Comparison of ENCODE assay signal across 8 cellular contexts in the genomic region with DNA sequence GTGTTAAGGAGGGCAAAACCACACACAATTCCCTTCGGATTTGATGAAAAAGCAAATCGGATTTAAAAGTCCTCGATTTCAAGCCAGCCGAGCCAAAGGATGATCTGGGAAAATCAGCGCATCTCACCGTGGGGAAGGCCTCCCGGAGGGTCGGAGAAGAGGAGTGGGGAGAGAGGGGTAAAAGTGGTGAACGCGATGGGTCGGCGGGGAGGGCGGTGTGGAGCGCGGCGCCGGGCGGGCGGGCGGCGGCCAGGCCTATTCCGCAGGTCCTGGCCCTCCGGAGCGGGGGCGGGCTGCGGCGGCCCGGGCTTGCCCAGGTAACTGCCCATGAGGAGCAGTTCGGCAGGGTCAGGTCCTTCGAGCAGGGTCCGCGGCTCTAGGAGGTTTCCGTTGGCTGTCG. TPM values are rescaled to one million over a fixed set of nuclear protein-coding genes. Genes with fewer than 3 reads are reported as not detected.
A peak's percentile ranks its signal among the peaks of the same experiment; 100 is the strongest.
DNase-seq lines count a peak whose midpoint lies in the region; ATAC-seq and TF ChIP-seq lines count a peak whose summit lies in the region.
"Not testable (repeated sequence)": the region's sequence is repeated elsewhere in the genome, so short reads cannot be mapped to it uniquely, and the experiment has no call there.

No MANE protein-coding gene starts in this region.

- not testable (repeated sequence) for H3K36me3 ChIP-seq in Karpas-422 (ENCODE audit: insufficient read depth, low read length); tibial artery
- peaks cover 0 to 13% (median 3%) of the 10 kb centered on the region in 9 donors for H3K36me3 ChIP-seq in heart left ventricle

- not testable (repeated sequence) for H3K4me1 ChIP-seq in Karpas-422 (ENCODE audit: low read length); heart left ventricle; tibial artery

- peak overlapping the region; percentile 63 for H3K4me2 ChIP-seq in Karpas-422 (ENCODE audit: low read depth, low read length, poor library complexity, severe bottlenecking)

- H3K36me3 Mint-ChIP-seq in brain (peaks cover 12% of the 10 kb centered on the region), nephron progenitor cell (ENCODE audit: low read depth) (peaks cover 13% of the 10 kb centered on the region)

- H4K20me1 ChIP-seq in Karpas-422 (ENCODE audit: insufficient read depth, low read depth, low read length): not testable (repeated sequence)

- not testable (repeated sequence) for H2AFZ ChIP-seq in Karpas-422 (ENCODE audit: low read length)

- not testable (repeated sequence) for H3K79me2 ChIP-seq in Karpas-422 (ENCODE audit: low read length)

- peak overlapping the region; percentile 69 for H3K9ac ChIP-seq in Karpas-422 (ENCODE audit: low read length)

- TF ChIP-seq CTCF in WI38 (IDR thresholded peaks at IDR 0.05; ENCODE audit: low read depth, low read length); brain (conservative IDR thresholded peaks at IDR 0.05); heart left ventricle (IDR thresholded peaks at IDR 0.05); nephron progenitor cell (IDR thresholded peaks at IDR 0.05); tibial artery (IDR thresholded peaks at IDR 0.05): not testable (repeated sequence)

- H3K27ac ChIP-seq in Karpas-422 (ENCODE audit: low read length): not testable (repeated sequence)
- H3K27ac ChIP-seq in heart left ventricle (peak overlapping the region in 9 of 12 donors; percentile 29 to 90 (median 83)), tibial artery (peak overlapping the region; percentile 79 to 86)

- not testable (repeated sequence) for H3K9me3 Mint-ChIP-seq in brain, nephron progenitor cell

- H3K4me3 Mint-ChIP-seq in brain (peak overlapping the region; percentile 89 to 96 (median 91)), nephron progenitor cell (peak overlapping the region; percentile 95)

- H3K27me3 Mint-ChIP-seq in brain; nephron progenitor cell (ENCODE audit: low read depth, poor library complexity): not testable (repeated sequence)

- peak overlapping the region; percentile 91 to 97 (median 94) for H3K27ac Mint-ChIP-seq in brain
- H3K27ac Mint-ChIP-seq in nephron progenitor cell: peak overlapping the region; percentile 94

- not testable (repeated sequence) for H3K9me2 ChIP-seq in Karpas-422 (replicated peaks; ENCODE audit: insufficient read depth, low read length)

- 0 to 3% (median 1%) methylated on average over 10 to 25 of the region's 34 CpGs for WGBS in heart left ventricle, 4 donors

- not testable (repeated sequence) for TF ChIP-seq POLR2A in heart left ventricle (IDR thresholded peaks at IDR 0.05)

- DNase-seq in Karpas-422: peak; percentile 43
- not testable (repeated sequence) for DNase-seq in heart left ventricle, tibial artery
- DNase-seq in nephron progenitor cell: peak; percentile 46

- not testable (repeated sequence) for H3K4me1 Mint-ChIP-seq in brain, nephron progenitor cell

- H3K9me3 ChIP-seq in Karpas-422 (ENCODE audit: low read length); heart left ventricle; tibial artery: not testable (repeated sequence)

- H3K4me3 ChIP-seq in Karpas-422 (ENCODE audit: low read length): peak overlapping the region; percentile 65
- peak overlapping the region; percentile 62 for H3K4me3 ChIP-seq in WI38 (ENCODE audit: low read depth, low read length)
- H3K4me3 ChIP-seq in heart left ventricle: peak overlapping the region in 11 of 12 donors; percentile 40 to 78 (median 60)
- H3K4me3 ChIP-seq in tibial artery: peak overlapping the region; percentile 57 to 66

- intact Hi-C loops in heart left ventricle (cut with DNase I); tibial artery (cut with DNase I; ENCODE audit: low total_unique reads): not testable (repeated sequence)

- H3K27me3 ChIP-seq in Karpas-422 (ENCODE audit: low read length); heart left ventricle; tibial artery: not testable (repeated sequence)

- ATAC-seq in GM18498 (IDR thresholded peaks at IDR 0.05; ENCODE audit: unreplicated experiment) (peak; percentile 45), HG02642 (IDR thresholded peaks at IDR 0.05; ENCODE audit: poor library complexity, unreplicated experiment) (peak; percentile 53), heart left ventricle (peak in 3 of 4 donors; percentile 60 to 72 (median 62))

RNA-seq across cellular contexts. Expression of a gene that starts 0.5 kb away (rescaled TPM):
- total RNA-seq in Karpas-422 (2014; rRNA removed; shearing (Covaris generic); ENCODE audit: low replicate concordance): 1.4 and 3.0 TPM in 2 replicates
- polyA plus RNA-seq in brain (ENCODE audit: insufficient read depth, low read depth, low replicate concordance): 57.2 TPM
- total RNA-seq in heart left ventricle: 10 to 100 TPM in 2 of 9 donors, 1 to 10 TPM in 7; 2.0 to 14.9 (median 5.0) TPM
- 10 to 100 TPM; 11.4 to 12.2 TPM for polyA plus RNA-seq in heart left ventricle
